2 cellular contexts compared by ENCODE assay signal in genomic region chr15:68441045-68441743, GRCh38.
TF ChIP-seq lines count a peak whose summit lies in the region.

No MANE protein-coding gene starts in this region.

TF ChIP-seq in IMR-90, 13 proteins besides CTCF, POLR2A, EP300 and RAD21 (continued from another document):
- TF ChIP-seq ELK1 (IDR thresholded peaks at IDR 0.05; ENCODE audit: borderline replicate concordance, low read depth, low read length), result no peak
- no peak for TF ChIP-seq MXI1 (IDR thresholded peaks at IDR 0.05; ENCODE audit: borderline replicate concordance, low read depth, low read length)
TF ChIP-seq in IMR-90: peak in this region for 0.

TF ChIP-seq in WTC11, 78 proteins besides CTCF, POLR2A, EP300 and RAD21 (continued from another document):
- TF ChIP-seq, protein P1, sequence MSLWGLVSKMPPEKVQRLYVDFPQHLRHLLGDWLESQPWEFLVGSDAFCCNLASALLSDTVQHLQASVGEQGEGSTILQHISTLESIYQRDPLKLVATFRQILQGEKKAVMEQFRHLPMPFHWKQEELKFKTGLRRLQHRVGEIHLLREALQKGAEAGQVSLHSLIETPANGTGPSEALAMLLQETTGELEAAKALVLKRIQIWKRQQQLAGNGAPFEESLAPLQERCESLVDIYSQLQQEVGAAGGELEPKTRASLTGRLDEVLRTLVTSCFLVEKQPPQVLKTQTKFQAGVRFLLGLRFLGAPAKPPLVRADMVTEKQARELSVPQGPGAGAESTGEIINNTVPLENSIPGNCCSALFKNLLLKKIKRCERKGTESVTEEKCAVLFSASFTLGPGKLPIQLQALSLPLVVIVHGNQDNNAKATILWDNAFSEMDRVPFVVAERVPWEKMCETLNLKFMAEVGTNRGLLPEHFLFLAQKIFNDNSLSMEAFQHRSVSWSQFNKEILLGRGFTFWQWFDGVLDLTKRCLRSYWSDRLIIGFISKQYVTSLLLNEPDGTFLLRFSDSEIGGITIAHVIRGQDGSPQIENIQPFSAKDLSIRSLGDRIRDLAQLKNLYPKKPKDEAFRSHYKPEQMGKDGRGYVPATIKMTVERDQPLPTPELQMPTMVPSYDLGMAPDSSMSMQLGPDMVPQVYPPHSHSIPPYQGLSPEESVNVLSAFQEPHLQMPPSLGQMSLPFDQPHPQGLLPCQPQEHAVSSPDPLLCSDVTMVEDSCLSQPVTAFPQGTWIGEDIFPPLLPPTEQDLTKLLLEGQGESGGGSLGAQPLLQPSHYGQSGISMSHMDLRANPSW (CRISPR knock-in tag; conservative IDR thresholded peaks at IDR 0.05; ENCODE audit: low read depth), result no peak
- no peak for TF ChIP-seq NFYB (CRISPR knock-in tag; conservative IDR thresholded peaks at IDR 0.05; ENCODE audit: low read depth)
- TF ChIP-seq ATF6 (CRISPR knock-in tag; IDR thresholded peaks at IDR 0.05), result no peak
- no peak for TF ChIP-seq ZNF416 (CRISPR knock-in tag; IDR thresholded peaks at IDR 0.05)
- TF ChIP-seq, protein P2, sequence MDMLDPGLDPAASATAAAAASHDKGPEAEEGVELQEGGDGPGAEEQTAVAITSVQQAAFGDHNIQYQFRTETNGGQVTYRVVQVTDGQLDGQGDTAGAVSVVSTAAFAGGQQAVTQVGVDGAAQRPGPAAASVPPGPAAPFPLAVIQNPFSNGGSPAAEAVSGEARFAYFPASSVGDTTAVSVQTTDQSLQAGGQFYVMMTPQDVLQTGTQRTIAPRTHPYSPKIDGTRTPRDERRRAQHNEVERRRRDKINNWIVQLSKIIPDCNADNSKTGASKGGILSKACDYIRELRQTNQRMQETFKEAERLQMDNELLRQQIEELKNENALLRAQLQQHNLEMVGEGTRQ (CRISPR knock-in tag; IDR thresholded peaks at IDR 0.05), result no peak
- no peak for TF ChIP-seq RORB (CRISPR knock-in tag; IDR thresholded peaks at IDR 0.05)
- TF ChIP-seq ZNF138 (CRISPR knock-in tag; conservative IDR thresholded peaks at IDR 0.05), result no peak
- TF ChIP-seq, protein P3, sequence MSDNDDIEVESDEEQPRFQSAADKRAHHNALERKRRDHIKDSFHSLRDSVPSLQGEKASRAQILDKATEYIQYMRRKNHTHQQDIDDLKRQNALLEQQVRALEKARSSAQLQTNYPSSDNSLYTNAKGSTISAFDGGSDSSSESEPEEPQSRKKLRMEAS (CRISPR knock-in tag; IDR thresholded peaks at IDR 0.05), result no peak
- TF ChIP-seq, protein P4, sequence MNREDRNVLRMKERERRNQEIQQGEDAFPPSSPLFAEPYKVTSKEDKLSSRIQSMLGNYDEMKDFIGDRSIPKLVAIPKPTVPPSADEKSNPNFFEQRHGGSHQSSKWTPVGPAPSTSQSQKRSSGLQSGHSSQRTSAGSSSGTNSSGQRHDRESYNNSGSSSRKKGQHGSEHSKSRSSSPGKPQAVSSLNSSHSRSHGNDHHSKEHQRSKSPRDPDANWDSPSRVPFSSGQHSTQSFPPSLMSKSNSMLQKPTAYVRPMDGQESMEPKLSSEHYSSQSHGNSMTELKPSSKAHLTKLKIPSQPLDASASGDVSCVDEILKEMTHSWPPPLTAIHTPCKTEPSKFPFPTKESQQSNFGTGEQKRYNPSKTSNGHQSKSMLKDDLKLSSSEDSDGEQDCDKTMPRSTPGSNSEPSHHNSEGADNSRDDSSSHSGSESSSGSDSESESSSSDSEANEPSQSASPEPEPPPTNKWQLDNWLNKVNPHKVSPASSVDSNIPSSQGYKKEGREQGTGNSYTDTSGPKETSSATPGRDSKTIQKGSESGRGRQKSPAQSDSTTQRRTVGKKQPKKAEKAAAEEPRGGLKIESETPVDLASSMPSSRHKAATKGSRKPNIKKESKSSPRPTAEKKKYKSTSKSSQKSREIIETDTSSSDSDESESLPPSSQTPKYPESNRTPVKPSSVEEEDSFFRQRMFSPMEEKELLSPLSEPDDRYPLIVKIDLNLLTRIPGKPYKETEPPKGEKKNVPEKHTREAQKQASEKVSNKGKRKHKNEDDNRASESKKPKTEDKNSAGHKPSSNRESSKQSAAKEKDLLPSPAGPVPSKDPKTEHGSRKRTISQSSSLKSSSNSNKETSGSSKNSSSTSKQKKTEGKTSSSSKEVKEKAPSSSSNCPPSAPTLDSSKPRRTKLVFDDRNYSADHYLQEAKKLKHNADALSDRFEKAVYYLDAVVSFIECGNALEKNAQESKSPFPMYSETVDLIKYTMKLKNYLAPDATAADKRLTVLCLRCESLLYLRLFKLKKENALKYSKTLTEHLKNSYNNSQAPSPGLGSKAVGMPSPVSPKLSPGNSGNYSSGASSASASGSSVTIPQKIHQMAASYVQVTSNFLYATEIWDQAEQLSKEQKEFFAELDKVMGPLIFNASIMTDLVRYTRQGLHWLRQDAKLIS (CRISPR knock-in tag; IDR thresholded peaks at IDR 0.05; ENCODE audit: borderline replicate concordance), result no peak
- no peak for TF ChIP-seq FOXJ3 (CRISPR knock-in tag; IDR thresholded peaks at IDR 0.05; ENCODE audit: borderline replicate concordance)
- TF ChIP-seq SP1 (CRISPR knock-in tag; conservative IDR thresholded peaks at IDR 0.05), result no peak
- no peak for TF ChIP-seq ZNF425 (CRISPR knock-in tag; conservative IDR thresholded peaks at IDR 0.05)
- TF ChIP-seq NR1H2 (CRISPR knock-in tag; IDR thresholded peaks at IDR 0.05), result no peak
- no peak for TF ChIP-seq HMGA2 (CRISPR knock-in tag; IDR thresholded peaks at IDR 0.05)
- no peak for TF ChIP-seq ZNF317 (CRISPR knock-in tag; IDR thresholded peaks at IDR 0.05; ENCODE audit: borderline replicate concordance, low read depth)
- no peak for TF ChIP-seq ZNF671 (CRISPR knock-in tag; IDR thresholded peaks at IDR 0.05)
